20 cellular contexts compared by ENCODE assay signal in the genomic region with DNA sequence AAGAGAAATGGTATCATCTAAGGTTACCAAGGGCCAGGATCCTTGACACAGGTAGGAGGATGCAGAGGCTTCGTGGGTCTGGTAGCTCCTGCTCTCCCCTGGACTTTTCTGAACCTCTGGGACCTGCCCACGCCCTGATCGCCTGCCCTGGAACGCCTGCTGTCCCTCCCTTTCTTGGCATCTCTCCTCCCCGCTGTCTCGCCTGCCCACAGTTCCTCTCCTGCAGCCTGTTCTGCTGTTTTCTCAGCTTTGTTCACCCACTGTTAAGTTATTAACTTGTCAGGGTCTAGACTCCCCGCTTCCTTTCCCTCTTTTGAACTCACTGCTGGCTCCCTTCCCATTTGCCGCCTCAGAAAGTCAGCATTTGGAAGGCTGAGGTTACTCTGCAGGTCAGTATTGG. TPM values are rescaled to one million over a fixed set of nuclear protein-coding genes. Genes with fewer than 3 reads are reported as not detected.
A peak's percentile ranks its signal among the peaks of the same experiment; 100 is the strongest.
DNase-seq lines count a peak whose midpoint lies in the region; ATAC-seq lines count a peak whose summit lies in the region.
"Had no signal": no experiment of that assay in that cellular context is flagged by ENCODE, and none has a peak within 500 bp of the region (broad histone marks: within the 10 kb centered on the region; RNA-seq: fewer than 3 reads in every experiment).

No MANE protein-coding gene starts in this region.

- 47% methylated on average over 8 of the region's 8 CpGs for WGBS in right cardiac atrium

- DNase-seq in right cardiac atrium (peak in 1 of 3 donors; percentile 58), Right ventricle myocardium superior (no peak), glomerular visceral epithelial cell (ENCODE audit: extremely low spot score) (peak; percentile 85), non-pigmented ciliary epithelial cell (ENCODE audit: low read depth) (peak; percentile 66), NCI-H524 (lab: John Stamatoyannopoulos, UW) (no peak), NCI-H1048 (lab: John Stamatoyannopoulos, UW) (no peak)
- DNase-seq in CD8-positive, alpha-beta memory T cell, result no peak
- DNase-seq: activated CD4-positive, alpha-beta T cell treated with anti-CD3 and anti-CD28 coated beads for 4 hours; Calu3; foreskin melanocyte; IMR-90; naive B cell; NCI-H1436 treated with DMSO at 0.1 percent for 48 hours; NCI-H510A; PC-9; stimulated activated naive CD8-positive, alpha-beta T cell treated with anti-CD3 and anti-CD28 coated beads, Interleukin-15, amount 100 ng/mL, for 72 hours had no signal

- no peaks in the 10 kb centered on the region for H3K9me3 Mint-ChIP-seq in CD8-positive, alpha-beta memory T cell
- H3K9me3 Mint-ChIP-seq: activated T-helper 1 cell treated with anti-CD3 and anti-CD28 coated beads, Interleukin-12 subunit alpha, Interleukin-12 subunit beta, Interleukin-2, Interleukin-4 antibody, amounts not matched to agents 30 ng/mL and 10 ng/mL and 1 ng/mL, durations not matched to agents 14 hours and 24 hours and 36 hours; stimulated activated naive CD8-positive, alpha-beta T cell treated with anti-CD3 and anti-CD28 coated beads, Interleukin-15, amount 100 ng/mL, for 72 hours had no signal

- no peaks in the 10 kb centered on the region for H3K4me1 Mint-ChIP-seq in CD8-positive, alpha-beta memory T cell
- H3K4me1 Mint-ChIP-seq: stimulated activated naive CD8-positive, alpha-beta T cell treated with anti-CD3 and anti-CD28 coated beads, Interleukin-15, amount 100 ng/mL, for 72 hours had no signal

- H3K4me1 ChIP-seq in right cardiac atrium (ENCODE audit: control insufficient read depth, insufficient read depth, low read length), result peaks cover 4% of the 10 kb centered on the region
- no peaks in the 10 kb centered on the region for H3K4me1 ChIP-seq in CD8-positive, alpha-beta memory T cell (ENCODE audit: insufficient read depth, low read length)
- H3K4me1 ChIP-seq: ascending aorta had no signal

- H3K36me3 Mint-ChIP-seq in CD8-positive, alpha-beta memory T cell, result no peaks in the 10 kb centered on the region
- H3K36me3 Mint-ChIP-seq: naive B cell had no signal

- ATAC-seq in right cardiac atrium (peak; percentile 15 to 59), Right ventricle myocardium superior (ENCODE audit: poor library complexity) (no peak), HG03342 (IDR thresholded peaks at IDR 0.05; ENCODE audit: unreplicated experiment) (no peak)
- ATAC-seq: stimulated activated naive CD8-positive, alpha-beta T cell treated with anti-CD3 and anti-CD28 coated beads, Interleukin-15, amount 100 ng/mL, for 72 hours had no signal

- no peaks in the 10 kb centered on the region for H3K36me3 ChIP-seq in CD8-positive, alpha-beta memory T cell (ENCODE audit: insufficient read depth, low read length)
- H3K36me3 ChIP-seq: ascending aorta had no signal

- H3K27ac Mint-ChIP-seq in CD8-positive, alpha-beta memory T cell, result peak overlapping the region in 3 of 8 donors; percentile 28 to 66 (median 52)
- H3K27ac Mint-ChIP-seq: activated T-helper 1 cell treated with anti-CD3 and anti-CD28 coated beads, Interleukin-12 subunit alpha, Interleukin-12 subunit beta, Interleukin-2, Interleukin-4 antibody, amounts not matched to agents 30 ng/mL and 10 ng/mL and 1 ng/mL, durations not matched to agents 14 hours and 24 hours and 36 hours; stimulated activated naive CD8-positive, alpha-beta T cell treated with anti-CD3 and anti-CD28 coated beads, Interleukin-15, amount 100 ng/mL, for 72 hours had no signal

- H3K9me3 ChIP-seq in right cardiac atrium (ENCODE audit: control insufficient read depth, low read length), result no peaks in the 10 kb centered on the region
- no peaks in the 10 kb centered on the region for H3K9me3 ChIP-seq in CD8-positive, alpha-beta memory T cell (ENCODE audit: low read length)
- H3K9me3 ChIP-seq: ascending aorta had no signal

- intact Hi-C loops in right cardiac atrium (cut with DNase I) (no loop called here), Right ventricle myocardium superior (cut with DNase I) (no loop called here)

- no peaks in the 10 kb centered on the region for H3K27me3 ChIP-seq in right cardiac atrium (ENCODE audit: control insufficient read depth, insufficient read depth)
- no peaks in the 10 kb centered on the region for H3K27me3 ChIP-seq in CD8-positive, alpha-beta memory T cell (ENCODE audit: insufficient read depth, low read length, poor library complexity, severe bottlenecking)
- H3K27me3 ChIP-seq: ascending aorta had no signal

- no peak overlapping the region for H3K4me3 ChIP-seq in right cardiac atrium (ENCODE audit: low read length)
- H3K4me3 ChIP-seq in CD8-positive, alpha-beta memory T cell (ENCODE audit: low read length), result no peak overlapping the region
- H3K4me3 ChIP-seq: ascending aorta, PC-9, skin epidermis had no signal

- CTCF ChIA-PET in CD8-positive, alpha-beta memory T cell (lab: Charles Lee), result no interaction called here

- H3K4me3 Mint-ChIP-seq in CD8-positive, alpha-beta memory T cell, result no peak overlapping the region
- H3K4me3 Mint-ChIP-seq: activated T-helper 1 cell treated with anti-CD3 and anti-CD28 coated beads, Interleukin-12 subunit alpha, Interleukin-12 subunit beta, Interleukin-2, Interleukin-4 antibody, amounts not matched to agents 30 ng/mL and 10 ng/mL and 1 ng/mL, durations not matched to agents 14 hours and 24 hours and 36 hours; naive B cell; stimulated activated naive CD8-positive, alpha-beta T cell treated with anti-CD3 and anti-CD28 coated beads, Interleukin-15, amount 100 ng/mL, for 72 hours had no signal

- POLR2A ChIA-PET in CD8-positive, alpha-beta memory T cell (lab: Charles Lee), result no interaction called here

- no peak overlapping the region for H3K27ac ChIP-seq in right cardiac atrium (ENCODE audit: low read length)
- no peak overlapping the region for H3K27ac ChIP-seq in CD8-positive, alpha-beta memory T cell (ENCODE audit: low read depth, low read length)
- H3K27ac ChIP-seq: ascending aorta, PC-9, skin epidermis had no signal

- peaks cover 3 to 28% of the 10 kb centered on the region in 2 donors for H3K27me3 Mint-ChIP-seq in CD8-positive, alpha-beta memory T cell
- H3K27me3 Mint-ChIP-seq: stimulated activated naive CD8-positive, alpha-beta T cell treated with anti-CD3 and anti-CD28 coated beads, Interleukin-15, amount 100 ng/mL, for 72 hours had no signal

RNA-seq across cellular contexts. Expression of gene SERP2, which starts 19.8 kb away (rescaled TPM):
- total RNA-seq in right cardiac atrium, result 10 to 100 TPM; 19.4 to 28.2 (median 23.1) TPM
- polyA plus RNA-seq in right cardiac atrium, result 36.2 TPM
- 12.4 TPM for total RNA-seq in Right ventricle myocardium superior
- under 1 TPM; 0.51 to 0.57 TPM for total RNA-seq in CD8-positive, alpha-beta memory T cell
- 0.47 TPM for polyA plus RNA-seq in CD8-positive, alpha-beta memory T cell
- total RNA-seq: activated T-helper 1 cell treated with anti-CD3 and anti-CD28 coated beads, Interleukin-12 subunit alpha, Interleukin-12 subunit beta, Interleukin-2, Interleukin-4 antibody, amounts not matched to agents 30 ng/mL and 10 ng/mL and 1 ng/mL, durations not matched to agents 14 hours and 24 hours and 36 hours; Calu3 had no signal

Comparison
In these comparisons a context has a peak if more than half of its experiments do, and no peak if none do; other contexts are left out.
1. ATAC-seq: peak in right cardiac atrium (2 of 2); none in Right ventricle myocardium superior (single experiment) and HG03342 (single experiment).
2. DNase-seq: peak in glomerular visceral epithelial cell (single experiment) and non-pigmented ciliary epithelial cell (single experiment); none in Right ventricle myocardium superior (single experiment), CD8-positive, alpha-beta memory T cell (0 of 5), NCI-H524 (0 of 2) and NCI-H1048 (single experiment).